8 cellular contexts compared by ENCODE assay signal in genomic region chr10:49761789-49762565, GRCh38. TPM values are rescaled to one million over a fixed set of nuclear protein-coding genes. Genes with fewer than 3 reads are reported as not detected.
DNase-seq lines count a peak whose midpoint lies in the region; ATAC-seq and TF ChIP-seq lines count a peak whose summit lies in the region.

Gene OGDHL, minus strand, starts transcription at chr10:49762323. Its CDS starts 3,731 bp downstream, at chr10:49758592.

- DNase-seq in COLO829 (ENCODE audit: low spot score) (peak; percentile 12), SHP77 treated with DMSO at 0.1 percent for 48 hours (lab: John Stamatoyannopoulos, UW) (peak; percentile 8)
- DNase-seq in effector CD4-positive, alpha-beta T cell, result no peak

- H3K36me3 ChIP-seq in HUES48 (ENCODE audit: control insufficient read depth, insufficient read depth, low read length) (peaks cover 2% of the 10 kb centered on the region; the same call in 1 of the 2 replicates), iPS-15b (ENCODE audit: control insufficient read depth, insufficient read depth, low read length) (peaks cover 3% of the 10 kb centered on the region), skeletal muscle satellite cell (ENCODE audit: insufficient read depth, low read length) (no peaks in the 10 kb centered on the region)

- H3K4me3 ChIP-seq in HUES48 (ENCODE audit: low read depth, low read length) (peak within 1 kb of the TSS; percentile 83), iPS-15b (ENCODE audit: low read depth, low read length) (peak within 1 kb of the TSS; percentile 77), skeletal muscle satellite cell (ENCODE audit: low read length) (peak within 1 kb of the TSS; percentile 73)

- H3K4me1 Mint-ChIP-seq in brain, result peaks cover 8% of the 10 kb centered on the region

- H3K9me3 ChIP-seq in HUES48 (ENCODE audit: control insufficient read depth, insufficient read depth, low read length), result no peaks in the 10 kb centered on the region
- H3K9me3 ChIP-seq in iPS-15b (ENCODE audit: control insufficient read depth, insufficient read depth, low read length), result no peaks in the 10 kb centered on the region
- no peaks in the 10 kb centered on the region for H3K9me3 ChIP-seq in skeletal muscle satellite cell (replicated peaks; ENCODE audit: low read length)

- H3K9me3 Mint-ChIP-seq in brain, result peaks cover 0 to 8% (median 4%) of the 10 kb centered on the region in 5 experiments

- peak within 1 kb of the TSS; percentile 87 for H3K4me2 ChIP-seq in skeletal muscle satellite cell (ENCODE audit: low read length)

- H3K9ac ChIP-seq in HUES48 (ENCODE audit: low read depth, low read length) (peak within 1 kb of the TSS; percentile 85), iPS-15b (ENCODE audit: low read depth, low read length) (peak within 1 kb of the TSS; percentile 79), skeletal muscle satellite cell (ENCODE audit: low read depth, low read length) (no peak within 1 kb of the TSS)

- H3K36me3 Mint-ChIP-seq in brain, result no peaks in the 10 kb centered on the region

- H3K4me3 Mint-ChIP-seq in brain, result peak within 1 kb of the TSS; percentile 74 to 87 (median 85)

- TF ChIP-seq CTCF in brain (conservative IDR thresholded peaks at IDR 0.05), result no peak

- 0 out of 2 replicates have a peak, but pooled peaks cover 5% of the 10 kb centered on the region for H3K4me1 ChIP-seq in HUES48 (ENCODE audit: control insufficient read depth, insufficient read depth, low read length)
- H3K4me1 ChIP-seq in iPS-15b (ENCODE audit: control insufficient read depth, insufficient read depth, low read length), result no peaks in the 10 kb centered on the region
- peaks cover 4% of the 10 kb centered on the region for H3K4me1 ChIP-seq in skeletal muscle satellite cell (ENCODE audit: control insufficient read depth, insufficient read depth, low read length)

- H3K27me3 Mint-ChIP-seq in brain, result peaks cover 21% of the 10 kb centered on the region

- peak within 1 kb of the TSS in 1 of 5 experiments; percentile 55 for H3K27ac Mint-ChIP-seq in brain

- H3K27me3 ChIP-seq in HUES48 (ENCODE audit: control insufficient read depth, insufficient read depth, low read length), result peaks cover 17% of the 10 kb centered on the region
- H3K27me3 ChIP-seq in iPS-15b (ENCODE audit: control insufficient read depth, insufficient read depth, low read length), result peaks cover 17% of the 10 kb centered on the region
- peaks cover 55% of the 10 kb centered on the region for H3K27me3 ChIP-seq in skeletal muscle satellite cell (ENCODE audit: control insufficient read depth, insufficient read depth, low read length)

- ATAC-seq in GM19328 (IDR thresholded peaks at IDR 0.05; ENCODE audit: unreplicated experiment), result peak; percentile 63

- H3K27ac ChIP-seq in HUES48 (ENCODE audit: low read depth, low read length), result peak within 1 kb of the TSS; percentile 35

RNA-seq across cellular contexts. Expression of gene OGDHL, which starts in this region (rescaled TPM):
- polyA plus RNA-seq in brain (ENCODE audit: insufficient read depth, low read depth, low replicate concordance), result 35.6 TPM
- total RNA-seq in skeletal muscle satellite cell (2012; rRNA removed), result 0.22 and 0.25 TPM in 2 replicates
